ENCODE assay signal across 28 cellular contexts in genomic region chr15:75174736-75175135, GRCh38.
"Had no signal": no experiment of that assay in that cellular context is flagged by ENCODE, and none has a peak within 500 bp of the region (broad histone marks: within the 10 kb centered on the region; RNA-seq: fewer than 3 reads in every experiment).

No MANE protein-coding gene starts in this region.

- H3K4me3 Mint-ChIP-seq: dendritic cell treated with granulocyte-macrophage colony-stimulating factor and Interleukin-4, amounts not matched to agents 40 ng/mL and 50 ng/mL, for 4 days; immature natural killer cell; memory B cell; naive B cell; natural killer cell treated with Interleukin-12 subunit alpha and Interleukin-12 subunit beta and Interleukin-15 and Interleukin-18, amount 100 ng/mL, for 72 hours; neural progenitor cell; stimulated activated naive CD8-positive, alpha-beta T cell treated with anti-CD3 and anti-CD28 coated beads, Interleukin-15, amount 100 ng/mL, for 72 hours; type B pancreatic cell had no signal

- H3K27ac ChIP-seq: colonic mucosa, neural progenitor cell, parathyroid adenoma had no signal

- H3K9ac ChIP-seq: neural progenitor cell, parathyroid adenoma had no signal

- ATAC-seq: natural killer cell treated with Interleukin-12 subunit alpha and Interleukin-12 subunit beta and Interleukin-15 and Interleukin-18, amount 100 ng/mL, for 72 hours; sciatic nerve; stimulated activated naive CD8-positive, alpha-beta T cell treated with anti-CD3 and anti-CD28 coated beads, Interleukin-15, amount 100 ng/mL, for 72 hours had no signal

- H3K36me3 Mint-ChIP-seq: memory B cell; naive B cell; natural killer cell treated with Interleukin-12 subunit alpha and Interleukin-12 subunit beta and Interleukin-15 and Interleukin-18, amount 100 ng/mL, for 72 hours; neural progenitor cell; type B pancreatic cell had no signal

- H3K4me2 ChIP-seq: neural progenitor cell had no signal

- H3K27ac Mint-ChIP-seq: immature natural killer cell, memory B cell, neural progenitor cell, progenitor cell of endocrine pancreas had no signal

- FAIRE-seq: frontal cortex had no signal

- H3K27me3 ChIP-seq: thyroid gland, uterus had no signal

- H3K79me2 ChIP-seq: parathyroid adenoma had no signal

- H3K4me3 ChIP-seq: colonic mucosa, lung, mucosa of descending colon, neural progenitor cell, smooth muscle cell, thyroid gland, uterus had no signal

- H3K27me3 Mint-ChIP-seq: progenitor cell of endocrine pancreas, type B pancreatic cell had no signal

- DNase-seq: colonic mucosa; effector memory CD4-positive, alpha-beta T cell; erythroblast; hypothalamus; immature natural killer cell; islet precursor cell; kidney glomerular epithelial cell; naive B cell; stimulated activated CD4-positive, alpha-beta T cell treated with anti-CD3 and anti-CD28 coated beads, Interleukin-12 subunit alpha, Interleukin-12 subunit beta, amount 100 ng/mL, for 4 hours; stimulated activated CD4-positive, alpha-beta T cell treated with anti-CD3 and anti-CD28 coated beads, Interleukin-1b, Interleukin-23, amount 100 ng/mL, for 48 hours; stimulated activated CD4-positive, alpha-beta T cell treated with anti-CD3 and anti-CD28 coated beads, Interleukin-4, amount 100 ng/mL, for 1 hour; stimulated activated CD8-positive, alpha-beta memory T cell treated with anti-CD3 and anti-CD28 coated beads, Interleukin-4, amount 100 ng/mL, for 48 hours; stimulated activated naive CD4-positive, alpha-beta T cell; stimulated activated naive CD8-positive, alpha-beta T cell treated with anti-CD3 and anti-CD28 coated beads, Interleukin-15, amount 100 ng/mL, for 72 hours; thyroid gland; uterus had no signal

- H3K9me3 Mint-ChIP-seq: immature natural killer cell; memory B cell; naive B cell; natural killer cell treated with Interleukin-12 subunit alpha and Interleukin-12 subunit beta and Interleukin-15 and Interleukin-18, amount 100 ng/mL, for 72 hours; neural progenitor cell had no signal

- H3K36me3 ChIP-seq: colonic mucosa, neural progenitor cell, thyroid gland, uterus had no signal

- H2AFZ ChIP-seq: neural progenitor cell, parathyroid adenoma had no signal

- H3K9me3 ChIP-seq: colonic mucosa, mucosa of descending colon, thyroid gland, uterus had no signal
